Comparison of ENCODE assay signal across 12 cellular contexts in genomic region chr9:112327718-112328450, GRCh38. TPM values are rescaled to one million over a fixed set of nuclear protein-coding genes. Genes with fewer than 3 reads are reported as not detected.
DNase-seq lines count a peak whose midpoint lies in the region; ATAC-seq, FAIRE-seq and TF ChIP-seq lines count a peak whose summit lies in the region.
"Had no signal": no experiment of that assay in that cellular context is flagged by ENCODE, and none has a peak within 500 bp of the region (broad histone marks: within the 10 kb centered on the region; RNA-seq: fewer than 3 reads in every experiment).

No MANE protein-coding gene starts in this region.

- no peak for TF ChIP-seq EP300 in A549 (IDR thresholded peaks at IDR 0.05)

- no peaks in the 10 kb centered on the region for H3K27me3 ChIP-seq in psoas muscle (ENCODE audit: insufficient read depth in 3 of 3, low read length in 2 of 3)
- H3K27me3 ChIP-seq: adrenal gland had no signal

- TF ChIP-seq CTCF in A549 (IDR thresholded peaks at IDR 0.05): no peak
- TF ChIP-seq CTCF in psoas muscle (IDR thresholded peaks at IDR 0.05): no peak

- H3K4me1 ChIP-seq in A549 (peaks cover 48% of the 10 kb centered on the region), psoas muscle (peaks cover 12% of the 10 kb centered on the region)

- FAIRE-seq in A549 (lab: Jason Lieb, UNC): no peak

- no peak overlapping the region for H3K4me3 ChIP-seq in A549
- no peak overlapping the region for H3K4me3 ChIP-seq in psoas muscle
- H3K4me3 ChIP-seq: adrenal gland had no signal

- intact Hi-C loops in psoas muscle (cut with DNase I): no loop called here

- no peaks in the 10 kb centered on the region for H3K9me3 ChIP-seq in A549
- no peaks in the 10 kb centered on the region for H3K9me3 ChIP-seq in T-helper 17 cell (ENCODE audit: control insufficient read depth, low read length, poor library complexity, severe bottlenecking)
- H3K9me3 ChIP-seq in psoas muscle: no peaks in the 10 kb centered on the region
- H3K9me3 ChIP-seq: adrenal gland had no signal

- H3K36me3 ChIP-seq in psoas muscle (ENCODE audit: insufficient read depth in 1 of 2, low read depth in 1 of 2): no peaks in the 10 kb centered on the region
- H3K36me3 ChIP-seq: adrenal gland had no signal

- H3K27ac ChIP-seq in A549 (0 out of 6 replicates have a peak overlapping the region, but pooled peaks of 1 of the 2 experiments have one; percentile 22), psoas muscle (no peak overlapping the region)
- H3K27ac ChIP-seq: adrenal gland, VCaP had no signal

- ATAC-seq in A549: no peak
- no peak for ATAC-seq in T-helper 17 cell
- no peak for ATAC-seq in psoas muscle
- ATAC-seq in GM21619 (IDR thresholded peaks at IDR 0.05; ENCODE audit: unreplicated experiment): no peak

- DNase-seq in A549 (ENCODE audit: low read depth in 1 of 2, low spot score in 1 of 2) (no peak), ELR (ENCODE audit: low read depth) (peak; percentile 42), T-helper 17 cell (no peak), foreskin melanocyte (peak; percentile 27), psoas muscle (no peak), middle frontal gyrus (ENCODE audit: extremely low spot score, low spot score) (no peak)
- no peak for DNase-seq in NK-92 treated with Interleukin-12 subunit alpha and Interleukin-12 subunit beta, amount 100 ng/mL, for 24 hours (lab: John Stamatoyannopoulos, UW)
- DNase-seq: adrenal gland; NCI-H1436; stimulated activated CD4-positive, alpha-beta T cell treated with anti-CD3 and anti-CD28 coated beads, Interleukin-2, amount 100 ng/mL, for 24 hours had no signal

- no peak overlapping the region for H3K4me3 Mint-ChIP-seq in T-helper 17 cell

- no peak for TF ChIP-seq POLR2A in A549 (IDR thresholded peaks at IDR 0.05; ENCODE audit: low read length)

- WGBS in A549 (ENCODE audit: missing lambda C conversion rate): 15% methylated on average over 2 of the region's 2 CpGs
- 18 to 25% (median 19%) methylated on average over 2 of the region's 2 CpGs for WGBS in psoas muscle, 3 donors

- H3K27me3 Mint-ChIP-seq in T-helper 17 cell: no peaks in the 10 kb centered on the region

- peaks cover 48% of the 10 kb centered on the region for H3K4me1 Mint-ChIP-seq in T-helper 17 cell

- peak overlapping the region; percentile 66 for H3K27ac Mint-ChIP-seq in T-helper 17 cell

- no peak for TF ChIP-seq RAD21 in A549 (conservative IDR thresholded peaks at IDR 0.05 in 1 of 2, IDR thresholded peaks at IDR 0.05 in 1 of 2)

- H3K4me2 ChIP-seq in A549: peak overlapping the region; percentile 12

- peaks cover 5% of the 10 kb centered on the region for H3K36me3 Mint-ChIP-seq in T-helper 17 cell (ENCODE audit: low read depth)

- CTCF ChIA-PET in A549 (lab: Yijun Ruan, JAX): interaction anchor here (1.2 to 2.3 kb wide), 2 partner anchors 215 to 230 kb away, joined by 3 to 10 read pairs; no protein-coding TSS in a partner anchor

- POLR2A ChIA-PET in A549 (lab: Yijun Ruan, JAX): no interaction called here

TF ChIP-seq in A549, 52 proteins besides CTCF, POLR2A, EP300 and RAD21:
- TF ChIP-seq MAFK (IDR thresholded peaks at IDR 0.05; ENCODE audit: partially characterized antibody) (peak; percentile 17), CBX2 (IDR thresholded peaks at IDR 0.05; ENCODE audit: borderline replicate concordance, low read depth) (no peak)
TF ChIP-seq in A549: peak in this region for 1.

RNA-seq across cellular contexts. Expression of gene PTBP3, which starts 5.5 kb away (rescaled TPM):
- polyA plus RNA-seq in A549 (2011; rRNA removed) (105 and 127 TPM in 2 replicates), A549 (2017; fragmentation: RNase III; extraction: RNeasy Plus Mini Kit Qiagen cat#74134 plus additional on column Dnase treatment) (40.0 to 55.7 TPM (median 49.9 TPM) in 3 replicates), psoas muscle (1 to 10 TPM; 2.8 to 9.1 (median 3.9) TPM)
- 15.0 and 23.1 TPM in 2 replicates for polyA plus RNA-seq in A549 (2012; cell fraction: cytosol; rRNA removed)
- polyA plus RNA-seq in A549 (2012; cell fraction: nucleus; rRNA removed): 19.0 and 21.9 TPM in 2 replicates
- polyA minus RNA-seq in A549 (2011; rRNA and poly(A)+ RNA removed): 210 and 235 TPM in 2 replicates
- total RNA-seq in T-helper 17 cell (100 to 1,000 TPM; 132 to 140 TPM), psoas muscle (10 to 100 TPM in 2 of 4 donors, 1 to 10 TPM in 2; 8.9 to 26.9 (median 11.7) TPM)

RNA-seq across cellular contexts. Expression of gene HSDL2, which starts 52.0 kb away (rescaled TPM):
- 45.3 and 47.7 TPM in 2 replicates for polyA plus RNA-seq in A549 (2011; rRNA removed)
- 12.1 and 13.3 TPM in 2 replicates for polyA plus RNA-seq in A549 (2012; cell fraction: cytosol; rRNA removed)
- 4.7 and 5.3 TPM in 2 replicates for polyA plus RNA-seq in A549 (2012; cell fraction: nucleus; rRNA removed)
- polyA plus RNA-seq in A549 (2017; fragmentation: RNase III; extraction: RNeasy Plus Mini Kit Qiagen cat#74134 plus additional on column Dnase treatment): 43.1 to 47.6 TPM (median 47.4 TPM) in 3 replicates
- 26.5 and 28.9 TPM in 2 replicates for polyA minus RNA-seq in A549 (2011; rRNA and poly(A)+ RNA removed)
- 10 to 100 TPM in 1 of 2 donors, 1 to 10 TPM in 1; 7.9 to 10.1 TPM for total RNA-seq in T-helper 17 cell
- total RNA-seq in psoas muscle: 100 to 1,000 TPM in 1 of 4 donors, 10 to 100 TPM in 3; 86.8 to 119 (median 95.3) TPM
- polyA plus RNA-seq in psoas muscle: 10 to 100 TPM; 62.1 to 66.2 (median 64.9) TPM

Comparison
In these comparisons a context has a peak if more than half of its experiments do, and no peak if none do; other contexts are left out.
1. DNase-seq: peak in ELR (single experiment) and foreskin melanocyte (single experiment); none in A549 (0 of 2), T-helper 17 cell (0 of 3), NK-92 treated with Interleukin-12 subunit alpha and Interleukin-12 subunit beta, amount 100 ng/mL, for 24 hours (single experiment), psoas muscle (0 of 2) and middle frontal gyrus (single experiment).
2. RNA of gene PTBP3, which starts 5.5 kb away (total RNA-seq): 132 to 140 TPM in T-helper 17 cell; 8.9 to 26.9 TPM in psoas muscle; every median in the first group is over 4 times any median in the second.
3. RNA of gene HSDL2, which starts 52.0 kb away (total RNA-seq): 86.8 to 119 TPM in psoas muscle; 7.9 to 10.1 TPM in T-helper 17 cell; every median in the first group is over 4 times any median in the second.